ENCODE assay signal across 22 cellular contexts in the genomic region with DNA sequence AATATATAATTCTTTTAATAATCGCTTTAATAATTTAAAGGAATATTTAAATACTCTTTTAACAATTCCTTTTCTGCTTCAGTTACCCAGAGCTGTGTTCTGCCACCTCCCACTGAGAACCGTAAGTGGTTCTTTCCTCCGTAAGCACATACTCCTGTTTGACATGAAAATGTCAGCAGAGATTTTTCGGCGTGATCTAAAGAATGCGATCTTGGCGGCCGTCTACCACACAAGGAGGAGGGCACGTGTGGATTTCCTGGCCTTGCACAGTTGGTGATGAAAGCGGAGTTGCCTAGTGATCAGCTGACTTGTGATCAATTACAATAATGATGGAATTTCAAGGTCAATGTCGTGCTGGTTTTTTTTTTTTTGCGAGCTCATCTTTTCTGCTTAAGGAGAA. TPM values are rescaled to one million over a fixed set of nuclear protein-coding genes. Genes with fewer than 3 reads are reported as not detected.
A peak's percentile ranks its signal among the peaks of the same experiment; 100 is the strongest.
DNase-seq lines count a peak whose midpoint lies in the region; ATAC-seq, FAIRE-seq and TF ChIP-seq lines count a peak whose summit lies in the region.
"Had no signal": no experiment of that assay in that cellular context is flagged by ENCODE, and none has a peak within 500 bp of the region (broad histone marks: within the 10 kb centered on the region; RNA-seq: fewer than 3 reads in every experiment).

No MANE protein-coding gene starts in this region.

- H3K27ac Mint-ChIP-seq in neural progenitor cell, result peak overlapping the region; percentile 87
- H3K27ac Mint-ChIP-seq in type B pancreatic cell, result peak overlapping the region; percentile 54
- H3K27ac Mint-ChIP-seq: B cell; CD4-positive, CD25-positive, alpha-beta regulatory T cell; CD8-positive, alpha-beta T cell; HFFc6 had no signal

- POLR2A ChIA-PET in K562 (lab: Yijun Ruan, JAX), result interaction anchor here (0.7 to 1.9 kb wide), 6 partner anchors 9 to 57 kb away, joined by 3 to 7 read pairs (median 3); no protein-coding TSS in a partner anchor

- H3K4me1 ChIP-seq in K562 (replicated peaks in 1 of 2; ENCODE audit: control insufficient read depth in 2 of 2, insufficient read depth in 2 of 2, low read length in 2 of 2), result peaks cover 0 to 10% of the 10 kb centered on the region in 2 experiments; a peak in 3 of 5 replicates
- no peaks in the 10 kb centered on the region for H3K4me1 ChIP-seq in neural progenitor cell
- H3K4me1 ChIP-seq: Caco-2, HAP-1 had no signal

- no TSS peak for BruUV-seq in K562 (replicated peaks; lab: Mats Ljungman, UMichigan)

- FAIRE-seq in K562 (lab: Jason Lieb, UNC), result no peak
- FAIRE-seq: G401.6, GM12892, H54 had no signal

- H3K4me1 Mint-ChIP-seq in neural progenitor cell, result peaks cover 12% of the 10 kb centered on the region
- H3K4me1 Mint-ChIP-seq in type B pancreatic cell (ENCODE audit: unreplicated experiment), result peaks cover 19% of the 10 kb centered on the region
- H3K4me1 Mint-ChIP-seq: B cell had no signal

- H2AFZ ChIP-seq in K562 (ENCODE audit: low read depth, low read length), result no peak overlapping the region
- no peak overlapping the region for H2AFZ ChIP-seq in neural progenitor cell (replicated peaks)

- no peaks in the 10 kb centered on the region for H3K36me3 Mint-ChIP-seq in neural progenitor cell
- H3K36me3 Mint-ChIP-seq in type B pancreatic cell, result no peaks in the 10 kb centered on the region
- H3K36me3 Mint-ChIP-seq: CD4-positive, CD25-positive, alpha-beta regulatory T cell; CD8-positive, alpha-beta T cell had no signal

- H3K27me3 Mint-ChIP-seq in neural progenitor cell (ENCODE audit: insufficient read depth, low read depth), result peaks cover 10% of the 10 kb centered on the region
- H3K27me3 Mint-ChIP-seq in type B pancreatic cell, result no peaks in the 10 kb centered on the region

- H3K27ac ChIP-seq in K562 (ENCODE audit: extremely low read depth, low read depth, low read length) (no peak overlapping the region), neural progenitor cell (no peak overlapping the region)
- H3K27ac ChIP-seq: BLaER1, C4-2B had no signal

- TF ChIP-seq EP300 in K562 (IDR thresholded peaks at IDR 0.05; ENCODE audit: low read length), result no peak

- no peaks in the 10 kb centered on the region for H3F3A ChIP-seq in neural progenitor cell (ENCODE audit: low read depth)

- TF ChIP-seq CTCF in K562 (IDR thresholded peaks at IDR 0.05 in 2 of 3, conservative IDR thresholded peaks at IDR 0.05 in 1 of 3; ENCODE audit: insufficient read depth in 2 of 3, low read depth in 1 of 3, low read length in 3 of 3), result no peak
- TF ChIP-seq CTCF in fibroblast of villous mesenchyme (IDR thresholded peaks at IDR 0.05; ENCODE audit: insufficient read depth, low read depth, low read length), result no peak
- no peak for TF ChIP-seq CTCF in neural progenitor cell (IDR thresholded peaks at IDR 0.05)
- TF ChIP-seq CTCF in type B pancreatic cell (conservative IDR thresholded peaks at IDR 0.05), result no peak

- H3K36me3 ChIP-seq in K562 (ENCODE audit: control insufficient read depth, insufficient read depth, low read length), result no peaks in the 10 kb centered on the region
- no peaks in the 10 kb centered on the region for H3K36me3 ChIP-seq in neural progenitor cell
- H3K36me3 ChIP-seq: BLaER1, HAP-1 had no signal

- H3K79me2 ChIP-seq in K562 (ENCODE audit: control insufficient read depth, insufficient read depth, low read length) (no peaks in the 10 kb centered on the region), neural progenitor cell (ENCODE audit: low read depth) (no peaks in the 10 kb centered on the region)

- no peak overlapping the region for H3K4me2 ChIP-seq in K562 (ENCODE audit: insufficient read depth, low read length)
- no peak overlapping the region for H3K4me2 ChIP-seq in neural progenitor cell
- H3K4me2 ChIP-seq: BLaER1 had no signal

- no peak for TF ChIP-seq RAD21 in K562 (CRISPR knock-in tag; conservative IDR thresholded peaks at IDR 0.05 in 1 of 2, IDR thresholded peaks at IDR 0.05 in 1 of 2)

- CTCF ChIA-PET in K562 (lab: Yijun Ruan, JAX; ENCODE audit: low intra/inter-chr PET ratio), result no interaction called here

- TF ChIP-seq POLR2A in K562 (conservative IDR thresholded peaks at IDR 0.05), result no peak

- H3K27me3 ChIP-seq in K562 (ENCODE audit: control insufficient read depth in 2 of 2, insufficient read depth in 2 of 2, low read length in 2 of 2) (peaks cover 84 to 92% of the 10 kb centered on the region in 2 experiments), neural progenitor cell (no peaks in the 10 kb centered on the region)
- H3K27me3 ChIP-seq: BLaER1 had no signal

- intact Hi-C loops in K562 (cut with micrococcal nuclease), result no loop called here

- H3K9ac ChIP-seq in K562 (ENCODE audit: insufficient read depth in 1 of 2, low read depth in 2 of 2, low read length in 2 of 2), result no peak overlapping the region
- no peak overlapping the region for H3K9ac ChIP-seq in neural progenitor cell
- H3K9ac ChIP-seq: BLaER1 had no signal

- H3K9me3 Mint-ChIP-seq in neural progenitor cell, result no peaks in the 10 kb centered on the region
- H3K9me3 Mint-ChIP-seq in type B pancreatic cell, result no peaks in the 10 kb centered on the region
- H3K9me3 Mint-ChIP-seq: CD4-positive, CD25-positive, alpha-beta regulatory T cell; CD8-positive, alpha-beta T cell had no signal

- DNase-seq in K562 (ENCODE audit: extremely low read depth in 1 of 4, low spot score in 3 of 4) (no peak), fibroblast of villous mesenchyme (ENCODE audit: low read depth) (peak; percentile 8), neural progenitor cell (ENCODE audit: low spot score) (no peak), type B pancreatic cell (ENCODE audit: extremely low spot score, unreplicated experiment) (no peak), germinal center (ENCODE audit: low spot score) (no peak)
- DNase-seq in activated CD8-positive, alpha-beta memory T cell treated with anti-CD3 and anti-CD28 coated beads, Interleukin-2, amount 50 U/mL, for 48 hours, result no peak
- DNase-seq: Caco-2; CD4-positive, CD25-positive, alpha-beta regulatory T cell; CD8-positive, alpha-beta T cell; DMS153; DND-41; GOT3; HFFc6 had no signal

- 11% methylated on average over 12 of the region's 12 CpGs for WGBS in K562 (ENCODE audit: insufficient coverage, low coverage, missing lambda C conversion rate)

- in situ Hi-C loops in K562 (cut with MboI), result no loop called here

- H3K9me3 ChIP-seq in K562 (replicated peaks; ENCODE audit: control insufficient read depth, insufficient read depth, low read depth, low read length), result no peaks in the 10 kb centered on the region
- H3K9me3 ChIP-seq in neural progenitor cell (ENCODE audit: low read depth), result no peaks in the 10 kb centered on the region
- H3K9me3 ChIP-seq: BLaER1, Caco-2, HAP-1 had no signal

- ATAC-seq in K562 (no peak), HG02610 (IDR thresholded peaks at IDR 0.05; ENCODE audit: unreplicated experiment) (no peak), HG02970 (IDR thresholded peaks at IDR 0.05; ENCODE audit: low FRiP score, unreplicated experiment) (no peak)
- ATAC-seq: CD8-positive, alpha-beta T cell had no signal

- H4K20me1 ChIP-seq in K562 (replicated peaks; ENCODE audit: control insufficient read depth, insufficient read depth, low read length), result no peaks in the 10 kb centered on the region
- no peaks in the 10 kb centered on the region for H4K20me1 ChIP-seq in neural progenitor cell (ENCODE audit: low read depth)
- H4K20me1 ChIP-seq: BLaER1 had no signal

- H3K4me3 Mint-ChIP-seq in neural progenitor cell (no peak overlapping the region), type B pancreatic cell (peak overlapping the region; percentile 21)
- H3K4me3 Mint-ChIP-seq: B cell; CD4-positive, CD25-positive, alpha-beta regulatory T cell; CD8-positive, alpha-beta T cell; HFFc6 had no signal

- H3K9me1 ChIP-seq in K562 (ENCODE audit: control insufficient read depth, insufficient read depth, low read length), result peaks cover 4% of the 10 kb centered on the region

- H3K4me3 ChIP-seq in K562 (no peak overlapping the region), fibroblast of villous mesenchyme (ENCODE audit: low read depth, low read length) (no peak overlapping the region), neural progenitor cell (no peak overlapping the region)
- H3K4me3 ChIP-seq: BLaER1, HAP-1 had no signal

TF ChIP-seq in K562, 482 proteins besides CTCF, POLR2A, EP300 and RAD21 (continues in another document):
- TF ChIP-seq, protein P1, sequence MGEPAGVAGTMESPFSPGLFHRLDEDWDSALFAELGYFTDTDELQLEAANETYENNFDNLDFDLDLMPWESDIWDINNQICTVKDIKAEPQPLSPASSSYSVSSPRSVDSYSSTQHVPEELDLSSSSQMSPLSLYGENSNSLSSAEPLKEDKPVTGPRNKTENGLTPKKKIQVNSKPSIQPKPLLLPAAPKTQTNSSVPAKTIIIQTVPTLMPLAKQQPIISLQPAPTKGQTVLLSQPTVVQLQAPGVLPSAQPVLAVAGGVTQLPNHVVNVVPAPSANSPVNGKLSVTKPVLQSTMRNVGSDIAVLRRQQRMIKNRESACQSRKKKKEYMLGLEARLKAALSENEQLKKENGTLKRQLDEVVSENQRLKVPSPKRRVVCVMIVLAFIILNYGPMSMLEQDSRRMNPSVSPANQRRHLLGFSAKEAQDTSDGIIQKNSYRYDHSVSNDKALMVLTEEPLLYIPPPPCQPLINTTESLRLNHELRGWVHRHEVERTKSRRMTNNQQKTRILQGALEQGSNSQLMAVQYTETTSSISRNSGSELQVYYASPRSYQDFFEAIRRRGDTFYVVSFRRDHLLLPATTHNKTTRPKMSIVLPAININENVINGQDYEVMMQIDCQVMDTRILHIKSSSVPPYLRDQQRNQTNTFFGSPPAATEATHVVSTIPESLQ (CRISPR knock-in tag; IDR thresholded peaks at IDR 0.05), result no peak

RNA-seq across cellular contexts. Expression of a gene that starts 35.7 kb away (rescaled TPM):
- 622 and 799 TPM in 2 replicates for total RNA-seq in K562 (2011; cell fraction: chromatin; rRNA removed; ENCODE audit: low replicate concordance)
- 847 and 892 TPM in 2 replicates for total RNA-seq in K562 (2011; cell fraction: nucleolus; rRNA removed)
- total RNA-seq in K562 (2011; cell fraction: nucleoplasm; rRNA removed), result 1,016 and 1,247 TPM in 2 replicates
- total RNA-seq in K562 (2014; rRNA removed) (294 and 361 TPM in 2 replicates), K562 (2014; rRNA removed; fragmentation: Illumina TruSeq; extraction: Trizol) (236 and 238 TPM in 2 replicates), K562 (2015; rRNA removed; fragmentation: Illumina TruSeq; extraction: Trizol) (173 and 188 TPM in 2 replicates), K562 (2021) (254 and 296 TPM in 2 replicates), fibroblast of villous mesenchyme (389 and 403 TPM in 2 replicates), neural progenitor cell (ENCODE audit: low replicate concordance) (94.3 and 96.2 TPM in 2 replicates), type B pancreatic cell (ENCODE audit: low replicate concordance) (38.2 and 55.2 TPM in 2 replicates)
- polyA plus RNA-seq in K562 (2011; rRNA removed) (625 and 787 TPM in 2 replicates), K562 (2014; fragmentation: Illumina TruSeq; extraction: Trizol) (188 and 224 TPM in 2 replicates), K562 (2014; fragmentation: Nextera tagmentation; extraction: Ambion mirVana) (10 to 100 TPM; 57.1 to 69.2 TPM), K562 (2014; rRNA removed) (250 and 268 TPM in 2 replicates)
- polyA plus RNA-seq in K562 (2011; cell fraction: cytosol; rRNA removed), result 709 and 1,098 TPM in 2 replicates
- polyA plus RNA-seq in K562 (2011; cell fraction: nucleus; rRNA removed), result 446 and 453 TPM in 2 replicates
- polyA plus RNA-seq in K562 (2012), result 116 and 259 TPM in 2 replicates
- polyA minus RNA-seq in K562 (2011; rRNA and poly(A)+ RNA removed), result 551 and 619 TPM in 2 replicates
- polyA minus RNA-seq in K562 (2011; cell fraction: cytosol; rRNA and poly(A)+ RNA removed), result 392 and 408 TPM in 2 replicates
- 329 and 473 TPM in 2 replicates for polyA minus RNA-seq in K562 (2011; cell fraction: nucleus; rRNA and poly(A)+ RNA removed)
